Comparison of ENCODE assay signal across 8 cellular contexts in the genomic region with DNA sequence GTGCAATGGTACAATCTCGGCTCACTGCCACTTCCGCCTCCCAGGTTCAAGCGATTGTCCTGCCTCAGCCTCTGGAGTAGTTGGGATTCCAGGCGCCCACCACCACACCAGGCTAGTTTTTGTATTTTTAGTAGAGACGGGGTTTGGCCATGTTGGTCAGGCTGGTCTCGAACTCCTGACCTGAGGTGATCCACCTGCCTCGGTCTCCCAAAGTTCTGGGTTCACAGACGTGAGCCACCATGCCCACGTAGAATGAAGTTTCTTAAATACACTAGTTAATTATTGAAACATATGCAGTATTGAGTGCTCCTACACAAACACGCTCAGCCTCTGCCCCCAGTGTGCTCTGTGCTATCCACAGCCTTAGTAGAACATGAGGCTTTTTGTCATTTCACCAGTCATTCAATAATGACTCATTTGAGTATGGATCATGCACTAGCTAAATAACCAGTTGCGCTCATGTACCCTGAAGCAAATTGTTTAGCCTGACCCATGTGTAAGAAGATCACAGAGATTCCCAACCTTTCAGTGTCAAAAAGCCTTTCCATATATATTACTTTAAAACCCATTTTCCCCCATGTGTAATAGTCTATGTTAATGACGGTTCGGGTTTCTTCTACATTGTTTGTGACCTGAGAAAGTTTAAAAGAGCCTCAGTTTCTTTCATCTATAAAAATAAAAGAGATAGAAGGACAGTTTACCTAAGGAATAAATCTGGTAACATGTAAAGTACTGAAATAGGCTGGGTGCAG. TPM values are rescaled to one million over a fixed set of nuclear protein-coding genes. Genes with fewer than 3 reads are reported as not detected.
DNase-seq lines count a peak whose midpoint lies in the region; ATAC-seq, FAIRE-seq and TF ChIP-seq lines count a peak whose summit lies in the region.

No MANE protein-coding gene starts in this region.

- no peaks in the 10 kb centered on the region for H3K9me2 ChIP-seq in SK-N-SH

- peak; percentile 92 for TF ChIP-seq POLR2A in H54 (IDR thresholded peaks at IDR 0.05; ENCODE audit: low read depth, low read length)

- no peak for TF ChIP-seq CTCF in SK-N-SH (IDR thresholded peaks at IDR 0.05)
- TF ChIP-seq CTCF in brain (conservative IDR thresholded peaks at IDR 0.05), result no peak
- TF ChIP-seq CTCF in mucosa of descending colon (IDR thresholded peaks at IDR 0.05), result no peak

- H3K36me3 Mint-ChIP-seq in brain, result peaks cover 51% of the 10 kb centered on the region

- H3K27me3 ChIP-seq in SK-N-SH (ENCODE audit: insufficient read depth), result no peaks in the 10 kb centered on the region
- no peaks in the 10 kb centered on the region for H3K27me3 ChIP-seq in subcutaneous abdominal adipose tissue (ENCODE audit: control insufficient read depth in 5 of 5, insufficient read depth in 4 of 5, low read length in 5 of 5)

- H3K9ac ChIP-seq in SK-N-SH (peak overlapping the region; percentile 100), subcutaneous abdominal adipose tissue (ENCODE audit: low read length in 5 of 5) (no peak overlapping the region)

- H3K27ac Mint-ChIP-seq in brain, result peak overlapping the region in 3 of 5 experiments; percentile 38 to 99 (median 75)

- TF ChIP-seq RAD21 in SK-N-SH (IDR thresholded peaks at IDR 0.05; ENCODE audit: low read length), result no peak

- H3K36me3 ChIP-seq in SK-N-SH (replicated peaks in 1 of 2; ENCODE audit: control insufficient read depth in 1 of 2, insufficient read depth in 2 of 2, low read length in 1 of 2), result peaks cover 27 to 45% of the 10 kb centered on the region in 2 experiments
- peaks cover 3% of the 10 kb centered on the region for H3K36me3 ChIP-seq in mucosa of descending colon (ENCODE audit: low read depth)
- peaks cover 0 to 19% (median 16%) of the 10 kb centered on the region in 5 donors for H3K36me3 ChIP-seq in subcutaneous abdominal adipose tissue (ENCODE audit: control insufficient read depth in 5 of 5, insufficient read depth in 5 of 5, low read length in 5 of 5)

- in situ Hi-C loops in Caki2 (cut with HindIII; ENCODE audit: low pct_unique_long_range_greater_than_20kb, low sequenced_read_pairs), result no loop called here

- intact Hi-C loops in mucosa of descending colon (cut with DNase I, micrococcal nuclease), result no loop called here

- H3K4me1 ChIP-seq in SK-N-SH (ENCODE audit: control insufficient read depth in 1 of 2, insufficient read depth in 2 of 2, low read depth in 1 of 2, low read length in 1 of 2), result peaks cover 4 to 20% of the 10 kb centered on the region in 2 experiments; a peak in 3 of 4 replicates
- H3K4me1 ChIP-seq in mucosa of descending colon (ENCODE audit: low read depth), result peaks cover 55% of the 10 kb centered on the region
- peaks cover 11 to 48% (median 42%) of the 10 kb centered on the region in 5 donors for H3K4me1 ChIP-seq in subcutaneous abdominal adipose tissue (ENCODE audit: control insufficient read depth in 5 of 5, insufficient read depth in 5 of 5, low read length in 5 of 5)

- CTCF ChIA-PET in SK-N-SH (lab: Yijun Ruan, JAX), result no interaction called here

- peaks cover 4% of the 10 kb centered on the region for H3K27me3 Mint-ChIP-seq in brain

- H3K9me3 ChIP-seq in SK-N-SH, result no peaks in the 10 kb centered on the region
- no peaks in the 10 kb centered on the region for H3K9me3 ChIP-seq in mucosa of descending colon
- no peaks in the 10 kb centered on the region for H3K9me3 ChIP-seq in subcutaneous abdominal adipose tissue (ENCODE audit: control insufficient read depth in 5 of 5, low read length in 5 of 5)

- peak; percentile 95 for DNase-seq in Caki2 (ENCODE audit: low read depth)
- DNase-seq in H54 (ENCODE audit: insufficient read length, low spot score), result no peak
- no peak for DNase-seq in SK-N-SH
- peak; percentile 72 to 80 (median 76) for DNase-seq in mucosa of descending colon
- no peak for DNase-seq in SKM-1 (lab: John Stamatoyannopoulos, UW; ENCODE audit: unreplicated experiment)
- no peak for DNase-seq in NCI-H748 (lab: John Stamatoyannopoulos, UW; ENCODE audit: unreplicated experiment)

- H3K27ac ChIP-seq in SK-N-SH (ENCODE audit: low read depth in 2 of 2, low read length in 1 of 2), result peak overlapping the region; percentile 68 to 100
- peak overlapping the region; percentile 6 for H3K27ac ChIP-seq in subcutaneous abdominal adipose tissue (ENCODE audit: low read depth, low read length)

- H4K20me1 ChIP-seq in SK-N-SH (ENCODE audit: insufficient read depth), result peaks cover 54% of the 10 kb centered on the region

- H3K4me1 Mint-ChIP-seq in brain, result peaks cover 75% of the 10 kb centered on the region

- peak; percentile 23 for FAIRE-seq in H54 (lab: Jason Lieb, UNC)

- H3K79me2 ChIP-seq in SK-N-SH (ENCODE audit: insufficient read depth), result peaks cover 46% of the 10 kb centered on the region

- no peaks in the 10 kb centered on the region for H3K9me3 Mint-ChIP-seq in brain

- no peak; a peak in 1 of 4 replicates for TF ChIP-seq EP300 in SK-N-SH (IDR thresholded peaks at IDR 0.05; ENCODE audit: borderline replicate concordance in 1 of 2, low read depth in 1 of 2, low read length in 1 of 2)

- H3F3A ChIP-seq in SK-N-SH (replicated peaks; ENCODE audit: insufficient read depth), result peaks cover 92% of the 10 kb centered on the region

- H3K4me3 Mint-ChIP-seq in brain, result peak overlapping the region in 2 of 5 experiments; percentile 33 to 85

- H3K4me3 ChIP-seq in SK-N-SH (ENCODE audit: low read depth in 2 of 2, low read length in 1 of 2), result peak overlapping the region; percentile 53 to 93; a peak in 3 of 4 replicates
- no peak overlapping the region for H3K4me3 ChIP-seq in mucosa of descending colon
- H3K4me3 ChIP-seq in subcutaneous abdominal adipose tissue (ENCODE audit: low read depth in 1 of 5, low read length in 5 of 5), result no peak overlapping the region

- POLR2A ChIA-PET in SK-N-SH (lab: Yijun Ruan, JAX), result no interaction called here

- peak; percentile 31 for ATAC-seq in mucosa of descending colon

- H3K4me2 ChIP-seq in SK-N-SH, result peak overlapping the region; percentile 79

- no peak overlapping the region for H2AFZ ChIP-seq in SK-N-SH (ENCODE audit: low read depth)

- 18% methylated on average over 13 of the region's 13 CpGs for WGBS in SK-N-SH (ENCODE audit: low lambda C conversion rate)

TF ChIP-seq in SK-N-SH, 30 proteins besides CTCF, POLR2A, EP300 and RAD21 (continues in another document):
- TF ChIP-seq, protein P1, sequence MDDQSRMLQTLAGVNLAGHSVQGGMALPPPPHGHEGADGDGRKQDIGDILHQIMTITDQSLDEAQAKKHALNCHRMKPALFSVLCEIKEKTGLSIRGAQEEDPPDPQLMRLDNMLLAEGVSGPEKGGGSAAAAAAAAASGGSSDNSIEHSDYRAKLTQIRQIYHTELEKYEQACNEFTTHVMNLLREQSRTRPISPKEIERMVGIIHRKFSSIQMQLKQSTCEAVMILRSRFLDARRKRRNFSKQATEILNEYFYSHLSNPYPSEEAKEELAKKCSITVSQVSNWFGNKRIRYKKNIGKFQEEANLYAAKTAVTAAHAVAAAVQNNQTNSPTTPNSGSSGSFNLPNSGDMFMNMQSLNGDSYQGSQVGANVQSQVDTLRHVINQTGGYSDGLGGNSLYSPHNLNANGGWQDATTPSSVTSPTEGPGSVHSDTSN (IDR thresholded peaks at IDR 0.05), result peak; percentile 66
- TF ChIP-seq RXRA (IDR thresholded peaks at IDR 0.05; ENCODE audit: borderline replicate concordance, low read depth), result 0 out of 2 replicates have a peak, but pooled peaks have one; percentile 30
- no peak; the same call in 1 of the 2 replicates for TF ChIP-seq SMC3 (IDR thresholded peaks at IDR 0.05; ENCODE audit: low read depth, low read length)
- no peak for TF ChIP-seq GABPA (IDR thresholded peaks at IDR 0.05; ENCODE audit: low read depth)
- peak; percentile 85 for TF ChIP-seq FOSL2 (IDR thresholded peaks at IDR 0.05; ENCODE audit: borderline replicate concordance, low read depth)
- TF ChIP-seq RCOR1 (IDR thresholded peaks at IDR 0.05; ENCODE audit: low read length), result no peak
- no peak for TF ChIP-seq EZH2phosphoT487 (IDR thresholded peaks at IDR 0.05; ENCODE audit: borderline replicate concordance, low read depth)
- TF ChIP-seq ELF1 (IDR thresholded peaks at IDR 0.05), result 0 out of 2 replicates have a peak, but pooled peaks have one; percentile 30
- TF ChIP-seq SIN3A (IDR thresholded peaks at IDR 0.05; ENCODE audit: borderline replicate concordance, low read depth, low read length), result peak; percentile 87
- no peak for TF ChIP-seq MXI1 (IDR thresholded peaks at IDR 0.05; ENCODE audit: low read depth, low read length)
- TF ChIP-seq TEAD4 (IDR thresholded peaks at IDR 0.05; ENCODE audit: borderline replicate concordance, insufficient read depth), result no peak; the same call in 1 of the 2 replicates
- TF ChIP-seq FOXM1 (IDR thresholded peaks at IDR 0.05; ENCODE audit: low read depth), result 0 out of 2 replicates have a peak, but pooled peaks have one; percentile 24
- no peak for TF ChIP-seq MAX (IDR thresholded peaks at IDR 0.05; ENCODE audit: low read depth)
- TF ChIP-seq JUND (IDR thresholded peaks at IDR 0.05), result peak; percentile 81
- TF ChIP-seq, protein P2, sequence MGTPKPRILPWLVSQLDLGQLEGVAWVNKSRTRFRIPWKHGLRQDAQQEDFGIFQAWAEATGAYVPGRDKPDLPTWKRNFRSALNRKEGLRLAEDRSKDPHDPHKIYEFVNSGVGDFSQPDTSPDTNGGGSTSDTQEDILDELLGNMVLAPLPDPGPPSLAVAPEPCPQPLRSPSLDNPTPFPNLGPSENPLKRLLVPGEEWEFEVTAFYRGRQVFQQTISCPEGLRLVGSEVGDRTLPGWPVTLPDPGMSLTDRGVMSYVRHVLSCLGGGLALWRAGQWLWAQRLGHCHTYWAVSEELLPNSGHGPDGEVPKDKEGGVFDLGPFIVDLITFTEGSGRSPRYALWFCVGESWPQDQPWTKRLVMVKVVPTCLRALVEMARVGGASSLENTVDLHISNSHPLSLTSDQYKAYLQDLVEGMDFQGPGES (IDR thresholded peaks at IDR 0.05; ENCODE audit: low read depth, low read length), result no peak

RNA-seq across cellular contexts. Expression of gene TUBD1, which starts 49.7 kb away (rescaled TPM):
- total RNA-seq in Caki2 (2014; rRNA removed; shearing (Covaris generic); ENCODE audit: low replicate concordance), result 18.1 and 34.0 TPM in 2 replicates
- polyA plus RNA-seq in SK-N-SH (2012; rRNA removed), result 3.2 and 5.4 TPM in 2 replicates
- 3.4 and 4.2 TPM in 2 replicates for polyA plus RNA-seq in SK-N-SH (2012; cell fraction: cytosol; rRNA removed)
- polyA plus RNA-seq in SK-N-SH (2012; cell fraction: nucleus; rRNA removed), result 2.4 and 4.0 TPM in 2 replicates
- 5.7 TPM for polyA plus RNA-seq in brain (ENCODE audit: insufficient read depth, low read depth, low replicate concordance)
- total RNA-seq in mucosa of descending colon, result 10 to 100 TPM in 1 of 3 donors, 1 to 10 TPM in 2; 6.1 to 11.4 (median 6.2) TPM

RNA-seq across cellular contexts. Expression of gene RPS6KB1, which starts 49.8 kb away (rescaled TPM):
- 4.2 and 18.9 TPM in 2 replicates for total RNA-seq in Caki2 (2014; rRNA removed; shearing (Covaris generic); ENCODE audit: low replicate concordance)
- polyA plus RNA-seq in SK-N-SH (2012; rRNA removed) (10.0 and 13.4 TPM in 2 replicates), brain (ENCODE audit: insufficient read depth, low read depth, low replicate concordance) (3.3 TPM)
- polyA plus RNA-seq in SK-N-SH (2012; cell fraction: cytosol; rRNA removed), result 11.2 and 13.2 TPM in 2 replicates
- 12.9 and 15.0 TPM in 2 replicates for polyA plus RNA-seq in SK-N-SH (2012; cell fraction: nucleus; rRNA removed)
- 10 to 100 TPM; 27.9 to 41.7 (median 30.6) TPM for total RNA-seq in mucosa of descending colon

Comparison
In these comparisons a context has a peak if more than half of its experiments do, and no peak if none do; other contexts are left out.
1. DNase-seq: peak in Caki2 (single experiment) and mucosa of descending colon (3 of 3); none in H54 (single experiment), SK-N-SH (single experiment), SKM-1 (single experiment) and NCI-H748 (single experiment).
2. H3K4me3 ChIP-seq: peak in SK-N-SH (2 of 2); none in mucosa of descending colon (single experiment) and subcutaneous abdominal adipose tissue (0 of 5).